Comparison of ENCODE assay signal across 18 cellular contexts in the genomic region with DNA sequence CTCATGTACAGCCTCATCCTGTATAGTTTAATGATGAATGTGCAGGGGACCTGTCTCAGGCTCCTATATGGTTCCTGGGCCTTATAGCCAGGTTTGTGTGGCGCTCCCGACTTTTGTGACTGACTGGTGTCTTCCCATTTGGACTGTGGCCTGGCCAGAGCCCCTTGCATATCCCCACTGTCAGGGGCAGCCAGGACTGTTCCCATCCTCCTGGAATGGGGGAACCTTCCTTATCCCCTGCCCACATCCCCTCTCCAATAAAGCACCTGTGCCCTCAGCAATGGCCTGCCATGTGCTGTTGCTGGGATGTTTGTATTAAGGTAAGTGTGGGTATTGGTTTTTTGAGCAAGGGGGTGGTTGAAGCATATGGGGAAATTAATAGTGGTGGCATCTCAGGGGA. TPM values are rescaled to one million over a fixed set of nuclear protein-coding genes. Genes with fewer than 3 reads are reported as not detected.
DNase-seq lines count a peak whose midpoint lies in the region; ATAC-seq and TF ChIP-seq lines count a peak whose summit lies in the region.
"Had no signal": no experiment of that assay in that cellular context is flagged by ENCODE, and none has a peak within 500 bp of the region (broad histone marks: within the 10 kb centered on the region; RNA-seq: fewer than 3 reads in every experiment).

No MANE protein-coding gene starts in this region.

- ATAC-seq in activated naive CD8-positive, alpha-beta T cell treated with anti-CD3 and anti-CD28 coated beads, Interleukin-2, amount 10 ng/mL, durations not matched to agents 7 days and 5 days (ENCODE audit: low read depth): no peak
- no peak for ATAC-seq in RWPE2 (ENCODE audit: low read depth)
- ATAC-seq in GM19035 (IDR thresholded peaks at IDR 0.05; ENCODE audit: unreplicated experiment): no peak

- 88 to 98% (median 96%) methylated on average over 2 of the region's 2 CpGs for WGBS in spleen, 5 donors

- peaks cover 19% of the 10 kb centered on the region for H3K4me1 Mint-ChIP-seq in activated naive CD8-positive, alpha-beta T cell treated with anti-CD3 and anti-CD28 coated beads, Interleukin-2, amount 10 ng/mL, durations not matched to agents 7 days and 5 days
- H3K4me1 Mint-ChIP-seq in activated naive CD8-positive, alpha-beta T cell treated with anti-CD3 and anti-CD28 coated beads for 36 hours: peaks cover 10% of the 10 kb centered on the region
- H3K4me1 Mint-ChIP-seq in glutamatergic neuron (ENCODE audit: low read depth, unreplicated experiment) (peaks cover 3% of the 10 kb centered on the region), CD14-positive monocyte (peaks cover 5% of the 10 kb centered on the region)

- peak overlapping the region; percentile 10 for H3K27ac Mint-ChIP-seq in activated naive CD8-positive, alpha-beta T cell treated with anti-CD3 and anti-CD28 coated beads, Interleukin-2, amount 10 ng/mL, durations not matched to agents 7 days and 5 days
- H3K27ac Mint-ChIP-seq in activated naive CD8-positive, alpha-beta T cell treated with anti-CD3 and anti-CD28 coated beads for 36 hours: no peak overlapping the region
- H3K27ac Mint-ChIP-seq in glutamatergic neuron (ENCODE audit: unreplicated experiment) (no peak overlapping the region), CD14-positive monocyte (no peak overlapping the region)

- H3K4me3 Mint-ChIP-seq in activated naive CD8-positive, alpha-beta T cell treated with anti-CD3 and anti-CD28 coated beads, Interleukin-2, amount 10 ng/mL, durations not matched to agents 7 days and 5 days: no peak overlapping the region
- H3K4me3 Mint-ChIP-seq in activated naive CD8-positive, alpha-beta T cell treated with anti-CD3 and anti-CD28 coated beads for 36 hours: no peak overlapping the region
- H3K4me3 Mint-ChIP-seq in glutamatergic neuron (ENCODE audit: unreplicated experiment) (peak overlapping the region; percentile 14), CD14-positive monocyte (peak overlapping the region in 1 of 2 donors; percentile 30)

- DNase-seq in activated naive CD8-positive, alpha-beta T cell treated with anti-CD3 and anti-CD28 coated beads, Interleukin-2, amount 10 ng/mL, durations not matched to agents 7 days and 5 days: no peak
- DNase-seq in activated naive CD8-positive, alpha-beta T cell treated with anti-CD3 and anti-CD28 coated beads for 36 hours: no peak
- DNase-seq in RWPE2 (ENCODE audit: low spot score) (no peak), glutamatergic neuron (no peak), spleen (peak; percentile 18), NCI-H524 (lab: John Stamatoyannopoulos, UW) (no peak), CD14-positive monocyte (ENCODE audit: low spot score) (no peak)
- DNase-seq: Calu3, IMR-90, Kasumi-1, NCI-H1105, NCI-H187, NCI-H345, NCI-H526 treated with DMSO at 0.1 percent for 48 hours, OCI-M1, SJCRH30 had no signal

- H3K9me3 ChIP-seq in RWPE2 (ENCODE audit: severe bottlenecking) (no peaks in the 10 kb centered on the region), spleen (no peaks in the 10 kb centered on the region)
- H3K9me3 ChIP-seq: SJCRH30 had no signal

- H3K36me3 ChIP-seq in RWPE2 (ENCODE audit: low read depth) (peaks cover 44% of the 10 kb centered on the region), spleen (peaks cover 0 to 65% (median 55%) of the 10 kb centered on the region in 6 donors)

- TF ChIP-seq POLR2A in spleen (IDR thresholded peaks at IDR 0.05): no peak

- intact Hi-C loops in spleen (cut with DNase I; ENCODE audit: low total_unique reads) (no loop called here), CD14-positive monocyte (cut with micrococcal nuclease) (no loop called here)

- H3K27me3 Mint-ChIP-seq in activated naive CD8-positive, alpha-beta T cell treated with anti-CD3 and anti-CD28 coated beads, Interleukin-2, amount 10 ng/mL, durations not matched to agents 7 days and 5 days: peaks cover 5% of the 10 kb centered on the region
- peaks cover 36% of the 10 kb centered on the region for H3K27me3 Mint-ChIP-seq in activated naive CD8-positive, alpha-beta T cell treated with anti-CD3 and anti-CD28 coated beads for 36 hours
- H3K27me3 Mint-ChIP-seq in glutamatergic neuron (ENCODE audit: unreplicated experiment) (peaks cover 19% of the 10 kb centered on the region), CD14-positive monocyte (ENCODE audit: low read depth in 3 of 3) (peaks cover 34 to 45% (median 39%) of the 10 kb centered on the region in 3 donors)

- POLR2A ChIA-PET in activated naive CD8-positive, alpha-beta T cell treated with anti-CD3 and anti-CD28 coated beads, Interleukin-2, amount 10 ng/mL, durations not matched to agents 7 days and 5 days (lab: Charles Lee): interaction anchor here (1.0 kb wide), 1 partner anchor 34 kb away, joined by 5 read pairs; no protein-coding TSS in a partner anchor

- H3K4me1 ChIP-seq in RWPE2 (ENCODE audit: insufficient read depth, poor library complexity, severe bottlenecking) (no peaks in the 10 kb centered on the region), spleen (peaks cover 5 to 28% (median 21%) of the 10 kb centered on the region in 6 donors)

- H3K27me3 ChIP-seq in RWPE2 (ENCODE audit: insufficient read depth, poor library complexity, severe bottlenecking) (no peaks in the 10 kb centered on the region), spleen (replicated peaks in 1 of 7) (peaks cover 0 to 36% (median 23%) of the 10 kb centered on the region in 7 donors)
- H3K27me3 ChIP-seq: SJCRH30 had no signal

- H3K27ac ChIP-seq in RWPE2 (ENCODE audit: poor library complexity, severe bottlenecking): peak overlapping the region; percentile 9
- H3K27ac ChIP-seq in spleen: no peak overlapping the region
- H3K27ac ChIP-seq: BLaER1 treated with 17β-estradiol and CSF1 and Interleukin-3, amounts not matched to agents 10 nM and 100 nM; SJCRH30 had no signal

- no peaks in the 10 kb centered on the region for H3K9me3 Mint-ChIP-seq in activated naive CD8-positive, alpha-beta T cell treated with anti-CD3 and anti-CD28 coated beads, Interleukin-2, amount 10 ng/mL, durations not matched to agents 7 days and 5 days
- no peaks in the 10 kb centered on the region for H3K9me3 Mint-ChIP-seq in activated naive CD8-positive, alpha-beta T cell treated with anti-CD3 and anti-CD28 coated beads for 36 hours
- H3K9me3 Mint-ChIP-seq in glutamatergic neuron (ENCODE audit: unreplicated experiment): peaks cover 3% of the 10 kb centered on the region
- peaks cover 7 to 17% (median 12%) of the 10 kb centered on the region in 7 donors for H3K9me3 Mint-ChIP-seq in CD14-positive monocyte

- H3K4me3 ChIP-seq in RWPE2 (ENCODE audit: severe bottlenecking) (no peak overlapping the region), spleen (no peak overlapping the region)
- H3K4me3 ChIP-seq: BLaER1 treated with 17β-estradiol and CSF1 and Interleukin-3, amounts not matched to agents 10 nM and 100 nM; SJCRH30 had no signal

- peaks cover 22% of the 10 kb centered on the region for H3K36me3 Mint-ChIP-seq in activated naive CD8-positive, alpha-beta T cell treated with anti-CD3 and anti-CD28 coated beads, Interleukin-2, amount 10 ng/mL, durations not matched to agents 7 days and 5 days
- peaks cover 39% of the 10 kb centered on the region for H3K36me3 Mint-ChIP-seq in activated naive CD8-positive, alpha-beta T cell treated with anti-CD3 and anti-CD28 coated beads for 36 hours
- H3K36me3 Mint-ChIP-seq in glutamatergic neuron (ENCODE audit: unreplicated experiment): peaks cover 9% of the 10 kb centered on the region
- peaks cover 59 to 62% of the 10 kb centered on the region in 2 donors for H3K36me3 Mint-ChIP-seq in CD14-positive monocyte

- TF ChIP-seq CTCF in RWPE2 (IDR thresholded peaks at IDR 0.05; ENCODE audit: poor library complexity, severe bottlenecking) (no peak), glutamatergic neuron (IDR thresholded peaks at IDR 0.05; ENCODE audit: partially characterized antibody, unreplicated experiment) (no peak), spleen (IDR thresholded peaks at IDR 0.05 in 8 of 11, conservative IDR thresholded peaks at IDR 0.05 in 3 of 11) (no peak), CD14-positive monocyte (IDR thresholded peaks at IDR 0.05) (no peak)

RNA-seq across cellular contexts. Expression of a gene that starts 2.6 kb away (rescaled TPM):
- total RNA-seq in activated naive CD8-positive, alpha-beta T cell treated with anti-CD3 and anti-CD28 coated beads, Interleukin-2, amount 10 ng/mL, durations not matched to agents 7 days and 5 days: 10 to 100 TPM in 1 of 2 experiments, 1 to 10 TPM in 1; 9.0 to 10.1 TPM
- 1 to 10 TPM; 1.5 to 1.7 TPM for total RNA-seq in activated naive CD8-positive, alpha-beta T cell treated with anti-CD3 and anti-CD28 coated beads for 36 hours
- 1.0 TPM for total RNA-seq in glutamatergic neuron (ENCODE audit: unreplicated experiment)
- total RNA-seq in spleen: 10 to 100 TPM in 4 of 7 donors, 1 to 10 TPM in 3; 6.1 to 15.3 (median 10.1) TPM
- polyA plus RNA-seq in spleen: 1 to 10 TPM; 2.0 to 6.6 (median 3.0) TPM
- under 1 TPM; 0.10 to 0.20 TPM for polyA plus RNA-seq in CD14-positive monocyte

RNA-seq across cellular contexts. Expression of a gene that starts 11.5 kb away (rescaled TPM):
- 10 to 100 TPM; 77.3 to 81.7 TPM for total RNA-seq in activated naive CD8-positive, alpha-beta T cell treated with anti-CD3 and anti-CD28 coated beads, Interleukin-2, amount 10 ng/mL, durations not matched to agents 7 days and 5 days
- total RNA-seq in activated naive CD8-positive, alpha-beta T cell treated with anti-CD3 and anti-CD28 coated beads for 36 hours: 10 to 100 TPM; 15.3 to 16.0 TPM
- total RNA-seq in glutamatergic neuron (ENCODE audit: unreplicated experiment): 1.0 TPM
- 10 to 100 TPM; 29.2 to 39.3 (median 31.1) TPM for total RNA-seq in spleen
- 10 to 100 TPM; 27.5 to 42.2 (median 35.3) TPM for polyA plus RNA-seq in spleen
- polyA plus RNA-seq in CD14-positive monocyte: 10 to 100 TPM; 35.8 to 46.2 TPM

RNA-seq across cellular contexts. Expression of a gene that starts 11.5 kb away (rescaled TPM):
- 10 to 100 TPM; 34.1 to 41.3 TPM for total RNA-seq in activated naive CD8-positive, alpha-beta T cell treated with anti-CD3 and anti-CD28 coated beads, Interleukin-2, amount 10 ng/mL, durations not matched to agents 7 days and 5 days
- 1 to 10 TPM; 7.9 to 8.5 TPM for total RNA-seq in activated naive CD8-positive, alpha-beta T cell treated with anti-CD3 and anti-CD28 coated beads for 36 hours
- total RNA-seq in glutamatergic neuron (ENCODE audit: unreplicated experiment) (3.1 TPM), spleen (10 to 100 TPM in 6 of 7 donors, 1 to 10 TPM in 1; 8.4 to 29.9 (median 13.2) TPM)
- polyA plus RNA-seq in spleen (10 to 100 TPM in 1 of 3 donors, 1 to 10 TPM in 2; 6.0 to 11.2 (median 6.0) TPM), CD14-positive monocyte (1 to 10 TPM; 3.2 to 5.2 TPM)

RNA-seq across cellular contexts. Expression of a gene that starts 16.3 kb away (rescaled TPM):
- 10 to 100 TPM; 61.5 to 76.8 TPM for total RNA-seq in activated naive CD8-positive, alpha-beta T cell treated with anti-CD3 and anti-CD28 coated beads, Interleukin-2, amount 10 ng/mL, durations not matched to agents 7 days and 5 days
- 10 to 100 TPM in 1 of 2 experiments, 1 to 10 TPM in 1; 9.3 to 10.1 TPM for total RNA-seq in activated naive CD8-positive, alpha-beta T cell treated with anti-CD3 and anti-CD28 coated beads for 36 hours
- total RNA-seq in glutamatergic neuron (ENCODE audit: unreplicated experiment): 7.2 TPM
- 10 to 100 TPM; 11.5 to 43.7 (median 23.3) TPM for total RNA-seq in spleen
- 10 to 100 TPM; 16.1 to 24.0 (median 16.7) TPM for polyA plus RNA-seq in spleen
- not detected for polyA plus RNA-seq in CD14-positive monocyte

RNA-seq across cellular contexts. Expression of a gene that starts 22.1 kb away (rescaled TPM):
- total RNA-seq in activated naive CD8-positive, alpha-beta T cell treated with anti-CD3 and anti-CD28 coated beads, Interleukin-2, amount 10 ng/mL, durations not matched to agents 7 days and 5 days: 10 to 100 TPM; 17.7 to 18.6 TPM
- total RNA-seq in activated naive CD8-positive, alpha-beta T cell treated with anti-CD3 and anti-CD28 coated beads for 36 hours: 1 to 10 TPM; 6.1 to 6.4 TPM
- total RNA-seq in glutamatergic neuron (ENCODE audit: unreplicated experiment) (8.8 TPM), spleen (10 to 100 TPM in 6 of 7 donors, 1 to 10 TPM in 1; 8.2 to 14.2 (median 13.6) TPM)
- polyA plus RNA-seq in spleen (10 to 100 TPM in 2 of 3 donors, 1 to 10 TPM in 1; 8.7 to 12.0 (median 10.8) TPM), CD14-positive monocyte (1 to 10 TPM; 2.7 to 3.8 TPM)
